ENCODE assay signal across 14 cellular contexts in the genomic region with DNA sequence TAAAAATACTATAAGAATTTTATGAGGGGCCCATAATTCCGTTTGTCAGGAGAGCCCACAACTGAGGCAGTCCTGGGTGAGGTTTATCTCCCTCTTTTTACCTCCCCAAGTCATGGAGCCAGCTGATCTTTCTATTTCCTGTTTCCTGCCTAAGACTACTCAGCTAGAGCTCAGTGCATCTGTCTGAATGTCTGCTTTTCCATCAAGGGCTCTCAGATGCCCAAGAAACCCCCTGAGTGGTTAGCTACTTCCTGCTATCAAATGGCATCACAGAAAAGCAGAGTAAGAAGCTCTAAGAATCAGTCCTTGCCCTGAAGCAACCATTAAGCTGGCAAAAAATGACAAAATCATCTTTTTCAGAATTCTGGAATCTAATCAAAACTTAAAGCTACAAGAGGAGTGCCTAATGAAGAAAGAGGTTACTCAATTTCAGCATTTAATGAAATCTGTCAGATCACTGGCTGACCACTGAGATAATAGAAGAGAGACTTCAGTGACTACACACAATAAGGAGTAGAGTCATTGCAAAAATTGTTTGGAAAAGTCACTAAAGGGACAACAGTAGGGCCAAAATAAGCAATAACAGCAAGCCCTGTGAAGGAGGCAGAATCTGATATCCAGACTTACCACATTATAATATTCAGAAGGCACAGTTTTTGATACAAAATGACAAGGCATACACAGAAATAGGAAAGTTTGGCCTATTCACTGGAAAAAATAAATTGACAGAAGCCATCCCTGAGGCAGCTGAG.
A peak's percentile ranks its signal among the peaks of the same experiment; 100 is the strongest.
DNase-seq lines count a peak whose midpoint lies in the region; ATAC-seq and TF ChIP-seq lines count a peak whose summit lies in the region.
"Had no signal": no experiment of that assay in that cellular context is flagged by ENCODE, and none has a peak within 500 bp of the region (broad histone marks: within the 10 kb centered on the region; RNA-seq: fewer than 3 reads in every experiment).

No MANE protein-coding gene starts in this region.

- intact Hi-C loops in OCI-LY7 (cut with micrococcal nuclease; ENCODE audit: unreplicated experiment), result no loop called here

- no peak for TF ChIP-seq CTCF in OCI-LY7 (conservative IDR thresholded peaks at IDR 0.05; ENCODE audit: low read length)
- TF ChIP-seq CTCF in osteocyte (IDR thresholded peaks at IDR 0.05), result no peak

- peak overlapping the region; percentile 46 for H3K4me2 ChIP-seq in BLaER1
- H3K4me2 ChIP-seq in GM23248 (ENCODE audit: unreplicated experiment), result no peak overlapping the region
- H3K4me2 ChIP-seq in OCI-LY7 (ENCODE audit: low read length), result no peak overlapping the region

- 94 to 96% methylated on average over 1 of the region's 1 CpG for WGBS in GM23248 (ENCODE audit: low coverage in 1 of 2, low lambda C conversion rate in 2 of 2, missing lambda C conversion rate in 2 of 2), 2 experiments

- in situ Hi-C loops in GM23248 (cut with MboI), result no loop called here

- BruUV-seq in OCI-LY7 (replicated peaks; lab: Mats Ljungman, UMichigan), result no TSS peak

- H4K20me1 ChIP-seq in BLaER1, result no peaks in the 10 kb centered on the region
- no peaks in the 10 kb centered on the region for H4K20me1 ChIP-seq in GM23248 (ENCODE audit: insufficient read depth)
- H4K20me1 ChIP-seq in OCI-LY7 (ENCODE audit: insufficient read depth, low read length), result no peaks in the 10 kb centered on the region

- H3K27me3 ChIP-seq in BLaER1 (no peaks in the 10 kb centered on the region), GM23248 (replicated peaks; ENCODE audit: insufficient read depth) (no peaks in the 10 kb centered on the region)

- H3K4me3 ChIP-seq in BLaER1 (peak overlapping the region; percentile 8; the same call in 1 of the 2 replicates), GM23248 (no peak overlapping the region), OCI-LY7 (ENCODE audit: low read depth, low read length, poor library complexity, severe bottlenecking) (no peak overlapping the region)
- H3K4me3 ChIP-seq: GM12878 had no signal

- H3K27me3 Mint-ChIP-seq in osteocyte (ENCODE audit: unreplicated experiment), result no peaks in the 10 kb centered on the region
- H3K27me3 Mint-ChIP-seq: B cell had no signal

- no peak overlapping the region for H2AFZ ChIP-seq in GM23248
- no peak overlapping the region for H2AFZ ChIP-seq in OCI-LY7 (ENCODE audit: low read length)

- no peak overlapping the region for H3K4me3 Mint-ChIP-seq in osteocyte (ENCODE audit: unreplicated experiment)
- H3K4me3 Mint-ChIP-seq: B cell had no signal

- ATAC-seq in HG03025 (IDR thresholded peaks at IDR 0.05; ENCODE audit: low FRiP score, unreplicated experiment), result no peak
- ATAC-seq: GM12878 had no signal

- peaks cover 15% of the 10 kb centered on the region for H3K4me1 ChIP-seq in BLaER1
- peaks cover 46% of the 10 kb centered on the region for H3K4me1 ChIP-seq in GM23248 (ENCODE audit: insufficient read depth)
- no peaks in the 10 kb centered on the region for H3K4me1 ChIP-seq in OCI-LY7 (ENCODE audit: insufficient read depth, low read length, poor library complexity, severe bottlenecking)

- H3K79me2 ChIP-seq in GM23248 (ENCODE audit: insufficient read depth), result peaks cover 73% of the 10 kb centered on the region
- no peaks in the 10 kb centered on the region for H3K79me2 ChIP-seq in OCI-LY7 (ENCODE audit: insufficient read depth, low read depth, low read length)

- peaks cover 30% of the 10 kb centered on the region for H3K9me3 Mint-ChIP-seq in osteocyte (ENCODE audit: unreplicated experiment)

- H3K27ac Mint-ChIP-seq in osteocyte (ENCODE audit: unreplicated experiment), result no peak overlapping the region
- H3K27ac Mint-ChIP-seq: B cell had no signal

- CTCF ChIA-PET in OCI-LY7 (lab: Charles Lee; ENCODE audit: unreplicated experiment), result no interaction called here

- POLR2A ChIA-PET in OCI-LY7 (lab: Charles Lee), result no interaction called here

- peaks cover 21% of the 10 kb centered on the region for H3K36me3 Mint-ChIP-seq in osteocyte (ENCODE audit: unreplicated experiment)

- peaks cover 40% of the 10 kb centered on the region for H3K9me3 ChIP-seq in BLaER1
- H3K9me3 ChIP-seq in GM23248 (ENCODE audit: low read depth), result no peaks in the 10 kb centered on the region
- no peaks in the 10 kb centered on the region for H3K9me3 ChIP-seq in OCI-LY7 (ENCODE audit: low read length)

- DNase-seq in GM23248 (no peak), OCI-LY7 (ENCODE audit: low spot score) (peak; percentile 7), foreskin melanocyte (peak; percentile 54), osteocyte (ENCODE audit: extremely low spot score, unreplicated experiment) (no peak)
- no peak for DNase-seq in stimulated activated CD4-positive, alpha-beta T cell treated with anti-CD3 and anti-CD28 coated beads, Interleukin-1b, Interleukin-23, amount 100 ng/mL, for 48 hours
- DNase-seq: ACHN, HCEC 1CT, NCI-H187 treated with DMSO at 0.1 percent for 48 hours, NCI-H524, SHP77 treated with DMSO at 0.1 percent for 48 hours had no signal

- peak overlapping the region; percentile 2; the same call in 1 of the 2 replicates for H3K27ac ChIP-seq in BLaER1
- peak overlapping the region; percentile 85; the same call in 1 of the 2 replicates for H3K27ac ChIP-seq in GM23248
- H3K27ac ChIP-seq in OCI-LY7 (ENCODE audit: low read depth, low read length, poor library complexity, severe bottlenecking), result no peak overlapping the region

- H3K9me2 ChIP-seq in GM23248 (ENCODE audit: insufficient read depth), result no peaks in the 10 kb centered on the region
- no peaks in the 10 kb centered on the region for H3K9me2 ChIP-seq in OCI-LY7 (ENCODE audit: insufficient read depth, low read length)

- no peak overlapping the region for H3K9ac ChIP-seq in BLaER1
- H3K9ac ChIP-seq in GM23248, result no peak overlapping the region

- H3F3A ChIP-seq in GM23248 (ENCODE audit: insufficient read depth), result peaks cover 53% of the 10 kb centered on the region

- no peaks in the 10 kb centered on the region; the same call in 1 of the 2 replicates for H3K36me3 ChIP-seq in BLaER1
- peaks cover 19% of the 10 kb centered on the region for H3K36me3 ChIP-seq in GM23248 (ENCODE audit: low read depth)
- H3K36me3 ChIP-seq in OCI-LY7 (ENCODE audit: insufficient read depth, low read length), result no peaks in the 10 kb centered on the region

- H3K4me1 Mint-ChIP-seq in osteocyte (ENCODE audit: unreplicated experiment), result peaks cover 25% of the 10 kb centered on the region
- H3K4me1 Mint-ChIP-seq: B cell had no signal

Comparison
In these comparisons a context has a peak if more than half of its experiments do, and no peak if none do; other contexts are left out.
1. DNase-seq: peak in OCI-LY7 (single experiment) and foreskin melanocyte (single experiment); none in GM23248 (single experiment), osteocyte (single experiment) and stimulated activated CD4-positive, alpha-beta T cell treated with anti-CD3 and anti-CD28 coated beads, Interleukin-1b, Interleukin-23, amount 100 ng/mL, for 48 hours (single experiment).